In genomic region chr6:33822575-33823395, GRCh38 we compare ENCODE assay signal across 8 cellular contexts. TPM values are rescaled to one million over a fixed set of nuclear protein-coding genes. Genes with fewer than 3 reads are reported as not detected.
DNase-seq lines count a peak whose midpoint lies in the region; ATAC-seq and TF ChIP-seq lines count a peak whose summit lies in the region.

No MANE protein-coding gene starts in this region.

- intact Hi-C loops in left cardiac atrium (cut with DNase I): no loop called here
- intact Hi-C loops in natural killer cell (cut with micrococcal nuclease): no loop called here

- no peaks in the 10 kb centered on the region for H3K27me3 ChIP-seq in upper lobe of left lung

- no peaks in the 10 kb centered on the region for H3K36me3 Mint-ChIP-seq in activated CD4-positive, alpha-beta T cell treated with anti-CD3 and anti-CD28 coated beads, Interleukin-2, amount 10 ng/mL, durations not matched to agents 7 days and 5 days (ENCODE audit: low read depth)
- no peaks in the 10 kb centered on the region for H3K36me3 Mint-ChIP-seq in natural killer cell

- DNase-seq in stimulated activated CD4-positive, alpha-beta T cell treated with anti-CD3 and anti-CD28 coated beads, Interleukin-15, amount 100 ng/mL, for 24 hours: peak; percentile 9
- no peak for DNase-seq in stimulated activated CD4-positive, alpha-beta T cell treated with anti-CD3 and anti-CD28 coated beads, Interleukin-2, amount 100 ng/mL, for 48 hours
- DNase-seq in NCI-H2196 treated with DMSO at 0.1 percent for 48 hours (lab: John Stamatoyannopoulos, UW; ENCODE audit: unreplicated experiment): peak; percentile 28
- DNase-seq in dermis blood vessel endothelial cell: peak; percentile 48
- DNase-seq in upper lobe of left lung: no peak
- no peak for DNase-seq in left cardiac atrium
- no peak for DNase-seq in activated CD4-positive, alpha-beta T cell treated with anti-CD3 and anti-CD28 coated beads, Interleukin-2, amount 10 ng/mL, durations not matched to agents 7 days and 5 days
- DNase-seq in natural killer cell: no peak

- POLR2A ChIA-PET in activated CD4-positive, alpha-beta T cell treated with anti-CD3 and anti-CD28 coated beads, Interleukin-2, amount 10 ng/mL, durations not matched to agents 7 days and 5 days (lab: Charles Lee): interaction anchor here (0.7 kb wide), 1 partner anchor 49 kb away, joined by 4 read pairs; no protein-coding TSS in a partner anchor

- H3K9me3 ChIP-seq in upper lobe of left lung: no peaks in the 10 kb centered on the region

- TF ChIP-seq EP300 in upper lobe of left lung (IDR thresholded peaks at IDR 0.05): no peak

- H3K36me3 ChIP-seq in upper lobe of left lung: no peaks in the 10 kb centered on the region

- CTCF ChIA-PET in activated CD4-positive, alpha-beta T cell treated with anti-CD3 and anti-CD28 coated beads, Interleukin-2, amount 10 ng/mL, durations not matched to agents 7 days and 5 days (lab: Charles Lee): interaction anchor here (0.6 kb wide), 1 partner anchor 120 kb away, joined by 4 read pairs; no protein-coding TSS in a partner anchor

- peaks cover 9% of the 10 kb centered on the region for H3K4me1 Mint-ChIP-seq in activated CD4-positive, alpha-beta T cell treated with anti-CD3 and anti-CD28 coated beads, Interleukin-2, amount 10 ng/mL, durations not matched to agents 7 days and 5 days
- no peaks in the 10 kb centered on the region for H3K4me1 Mint-ChIP-seq in natural killer cell

- H3K4me3 Mint-ChIP-seq in activated CD4-positive, alpha-beta T cell treated with anti-CD3 and anti-CD28 coated beads, Interleukin-2, amount 10 ng/mL, durations not matched to agents 7 days and 5 days: no peak overlapping the region
- no peak overlapping the region for H3K4me3 Mint-ChIP-seq in natural killer cell

- peaks cover 5% of the 10 kb centered on the region for H3K27me3 Mint-ChIP-seq in activated CD4-positive, alpha-beta T cell treated with anti-CD3 and anti-CD28 coated beads, Interleukin-2, amount 10 ng/mL, durations not matched to agents 7 days and 5 days
- peaks cover 24 to 41% of the 10 kb centered on the region in 2 donors for H3K27me3 Mint-ChIP-seq in natural killer cell (ENCODE audit: low read depth in 2 of 2)

- no peaks in the 10 kb centered on the region for H3K9me3 Mint-ChIP-seq in activated CD4-positive, alpha-beta T cell treated with anti-CD3 and anti-CD28 coated beads, Interleukin-2, amount 10 ng/mL, durations not matched to agents 7 days and 5 days
- H3K9me3 Mint-ChIP-seq in natural killer cell: no peaks in the 10 kb centered on the region

- H3K4me3 ChIP-seq in upper lobe of left lung: no peak overlapping the region

- H3K4me1 ChIP-seq in upper lobe of left lung: peaks cover 7 to 12% (median 9%) of the 10 kb centered on the region in 4 donors

- 58 to 72% methylated on average over 10 of the region's 10 CpGs for WGBS in upper lobe of left lung, 2 donors

- no peak for TF ChIP-seq POLR2A in upper lobe of left lung (IDR thresholded peaks at IDR 0.05)

- no peak for ATAC-seq in upper lobe of left lung (ENCODE audit: low FRiP score in 2 of 2)
- ATAC-seq in left cardiac atrium: no peak
- ATAC-seq in natural killer cell: no peak

- H3K27ac Mint-ChIP-seq in activated CD4-positive, alpha-beta T cell treated with anti-CD3 and anti-CD28 coated beads, Interleukin-2, amount 10 ng/mL, durations not matched to agents 7 days and 5 days: no peak overlapping the region
- no peak overlapping the region for H3K27ac Mint-ChIP-seq in natural killer cell

- no peak overlapping the region for H3K27ac ChIP-seq in upper lobe of left lung

- peak in 2 of 6 experiments; percentile 20 to 26 for TF ChIP-seq CTCF in upper lobe of left lung (IDR thresholded peaks at IDR 0.05)
- TF ChIP-seq CTCF in natural killer cell (IDR thresholded peaks at IDR 0.05): no peak

RNA-seq across cellular contexts. Expression of gene MLN, which starts 19.0 kb away (rescaled TPM):
- total RNA-seq in dermis blood vessel endothelial cell: not detected in 2 replicates
- not detected for total RNA-seq in upper lobe of left lung
- not detected for total RNA-seq in left cardiac atrium
- not detected for total RNA-seq in activated CD4-positive, alpha-beta T cell treated with anti-CD3 and anti-CD28 coated beads, Interleukin-2, amount 10 ng/mL, durations not matched to agents 7 days and 5 days
- not detected for total RNA-seq in natural killer cell

RNA-seq across cellular contexts. Expression of gene LEMD2, which starts 33.9 kb away (rescaled TPM):
- 53.8 and 58.5 TPM in 2 replicates for total RNA-seq in dermis blood vessel endothelial cell
- total RNA-seq in upper lobe of left lung: 100 to 1,000 TPM in 2 of 6 donors, 10 to 100 TPM in 4; 51.1 to 118 (median 66.2) TPM
- total RNA-seq in left cardiac atrium: 10 to 100 TPM; 26.0 to 33.7 TPM
- 10 to 100 TPM; 73.1 to 74.1 TPM for total RNA-seq in activated CD4-positive, alpha-beta T cell treated with anti-CD3 and anti-CD28 coated beads, Interleukin-2, amount 10 ng/mL, durations not matched to agents 7 days and 5 days
- 100 to 1,000 TPM; 109 to 133 (median 121) TPM for total RNA-seq in natural killer cell

Comparison
In these comparisons a context has a peak if more than half of its experiments do, and no peak if none do; other contexts are left out.
1. DNase-seq: peak in stimulated activated CD4-positive, alpha-beta T cell treated with anti-CD3 and anti-CD28 coated beads, Interleukin-15, amount 100 ng/mL, for 24 hours (single experiment), NCI-H2196 treated with DMSO at 0.1 percent for 48 hours (single experiment) and dermis blood vessel endothelial cell (single experiment); none in stimulated activated CD4-positive, alpha-beta T cell treated with anti-CD3 and anti-CD28 coated beads, Interleukin-2, amount 100 ng/mL, for 48 hours (0 of 2), upper lobe of left lung (0 of 2), left cardiac atrium (single experiment), activated CD4-positive, alpha-beta T cell treated with anti-CD3 and anti-CD28 coated beads, Interleukin-2, amount 10 ng/mL, durations not matched to agents 7 days and 5 days (single experiment) and natural killer cell (single experiment).